In genomic region chr2:139911150-139911549, GRCh38 we compare ENCODE assay signal across 34 cellular contexts.
"Had no signal": no experiment of that assay in that cellular context is flagged by ENCODE, and none has a peak within 500 bp of the region (broad histone marks: within the 10 kb centered on the region; RNA-seq: fewer than 3 reads in every experiment).

No MANE protein-coding gene starts in this region.

- DNase-seq: activated B cell treated with CpG ODN at 0.5 μM for 24 hours; activated CD4-positive, alpha-beta memory T cell treated with anti-CD3 and anti-CD28 coated beads, Interleukin-2, amount 10 ng/mL, durations not matched to agents 7 days and 5 days; activated CD4-positive, alpha-beta T cell treated with anti-CD3 and anti-CD28 coated beads for 4 hours; activated CD4-positive, alpha-beta T cell treated with anti-CD3 and anti-CD28 coated beads, Interleukin-2, amount 10 ng/mL, durations not matched to agents 7 days and 5 days; activated CD4-positive, alpha-beta T cell treated with anti-CD3 and anti-CD28 coated beads, Interleukin-2, amount 50 U/mL, for 48 hours; activated CD4-positive, CD25-positive, alpha-beta regulatory T cell treated with anti-CD3 and anti-CD28 coated beads, Interleukin-2, amount 50 U/mL, for 72 hours; activated CD8-positive, alpha-beta memory T cell treated with anti-CD3 and anti-CD28 coated beads for 24 hours; activated CD8-positive, alpha-beta memory T cell treated with anti-CD3 and anti-CD28 coated beads, Interleukin-2, amount 10 ng/mL, durations not matched to agents 7 days and 5 days; activated CD8-positive, alpha-beta memory T cell treated with anti-CD3 and anti-CD28 coated beads, Interleukin-2, amount 50 U/mL, for 48 hours; activated CD8-positive, alpha-beta T cell treated with anti-CD3 and anti-CD28 coated beads, Interleukin-2, amount 10 ng/mL, durations not matched to agents 7 days and 5 days; activated effector memory CD4-positive, alpha-beta T cell treated with Interleukin-2 at 50 U/mL for 16 hours; activated gamma-delta T cell; activated naive CD4-positive, alpha-beta T cell treated with anti-CD3 and anti-CD28 coated beads, Interleukin-2, amount 10 ng/mL, durations not matched to agents 7 days and 5 days; activated naive CD4-positive, alpha-beta T cell treated with Interleukin-2 at 50 U/mL for 16 hours; activated naive CD8-positive, alpha-beta T cell treated with anti-CD3 and anti-CD28 coated beads, Interleukin-2, amount 10 ng/mL, durations not matched to agents 7 days and 5 days; activated naive CD8-positive, alpha-beta T cell treated with anti-CD3 and anti-CD28 coated beads, Interleukin-2, amount 50 U/mL, for 24 hours; activated T-cell treated with anti-CD3 and anti-CD28 coated beads, Interleukin-2, amount 50 U/mL, for 24 hours; activated T-cell treated with anti-CD3 and anti-CD28 coated beads, Interleukin-2, amount 50 U/mL, for 48 hours; amygdala; anterior cingulate cortex; cerebellar nuclear complex; T-helper 1 cell; T-helper 2 cell; T-helper 9 cell had no signal

- H3K27me3 ChIP-seq: ascending aorta, cardiac muscle cell had no signal

- H3K36me3 ChIP-seq: ascending aorta, cardiac muscle cell had no signal

- H3K27ac ChIP-seq: ascending aorta, cardiac muscle cell, VCaP had no signal

- H3K9me3 Mint-ChIP-seq: activated B cell treated with CpG ODN at 0.5 μM for 24 hours had no signal

- H3K9me3 ChIP-seq: ascending aorta had no signal

- H3K36me3 Mint-ChIP-seq: activated CD8-positive, alpha-beta memory T cell treated with anti-CD3 and anti-CD28 coated beads, Interleukin-2, amount 10 ng/mL, durations not matched to agents 7 days and 5 days; activated naive CD4-positive, alpha-beta T cell treated with anti-CD3 and anti-CD28 coated beads, Interleukin-2, amount 10 ng/mL, durations not matched to agents 7 days and 5 days; activated naive CD4-positive, alpha-beta T cell treated with anti-CD3 and anti-CD28 coated beads, Interleukin-2, amount 50 U/mL, for 24 hours; activated naive CD8-positive, alpha-beta T cell; activated naive CD8-positive, alpha-beta T cell treated with anti-CD3 and anti-CD28 coated beads, Interleukin-2, amount 10 ng/mL, durations not matched to agents 7 days and 5 days; brain had no signal

- H3K4me1 ChIP-seq: ascending aorta had no signal

- H3K4me1 Mint-ChIP-seq: activated B cell treated with CpG ODN at 0.5 μM for 24 hours; activated CD4-positive, alpha-beta memory T cell treated with anti-CD3 and anti-CD28 coated beads, Interleukin-2, amount 10 ng/mL, durations not matched to agents 7 days and 5 days; activated CD4-positive, alpha-beta T cell treated with anti-CD3 and anti-CD28 coated beads, Interleukin-2, amount 10 ng/mL, durations not matched to agents 7 days and 5 days; activated CD8-positive, alpha-beta memory T cell treated with anti-CD3 and anti-CD28 coated beads, Interleukin-2, amount 10 ng/mL, durations not matched to agents 7 days and 5 days; activated naive CD4-positive, alpha-beta T cell treated with anti-CD3 and anti-CD28 coated beads, Interleukin-2, amount 10 ng/mL, durations not matched to agents 7 days and 5 days; activated naive CD4-positive, alpha-beta T cell treated with anti-CD3 and anti-CD28 coated beads, Interleukin-2, amount 50 U/mL, for 24 hours; activated naive CD8-positive, alpha-beta T cell treated with anti-CD3 and anti-CD28 coated beads, Interleukin-2, amount 10 ng/mL, durations not matched to agents 7 days and 5 days; activated naive CD8-positive, alpha-beta T cell treated with anti-CD3 and anti-CD28 coated beads, Interleukin-2, amount 50 U/mL, for 24 hours; brain; central memory CD8-positive, alpha-beta T cell had no signal

- H3K4me3 ChIP-seq: ascending aorta, cardiac muscle cell had no signal

- H3K4me3 Mint-ChIP-seq: activated B cell treated with CpG ODN at 0.5 μM for 24 hours; activated CD4-positive, alpha-beta memory T cell treated with anti-CD3 and anti-CD28 coated beads, Interleukin-2, amount 10 ng/mL, durations not matched to agents 7 days and 5 days; activated CD4-positive, alpha-beta T cell treated with anti-CD3 and anti-CD28 coated beads, Interleukin-2, amount 10 ng/mL, durations not matched to agents 7 days and 5 days; activated CD8-positive, alpha-beta memory T cell treated with anti-CD3 and anti-CD28 coated beads, Interleukin-2, amount 10 ng/mL, durations not matched to agents 7 days and 5 days; activated CD8-positive, alpha-beta T cell treated with anti-CD3 and anti-CD28 coated beads, Interleukin-2, amount 10 ng/mL, durations not matched to agents 7 days and 5 days; activated naive CD4-positive, alpha-beta T cell treated with anti-CD3 and anti-CD28 coated beads, Interleukin-2, amount 10 ng/mL, durations not matched to agents 7 days and 5 days; activated naive CD4-positive, alpha-beta T cell treated with anti-CD3 and anti-CD28 coated beads, Interleukin-2, amount 50 U/mL, for 24 hours; activated naive CD8-positive, alpha-beta T cell; activated naive CD8-positive, alpha-beta T cell treated with anti-CD3 and anti-CD28 coated beads, Interleukin-2, amount 10 ng/mL, durations not matched to agents 7 days and 5 days; activated naive CD8-positive, alpha-beta T cell treated with anti-CD3 and anti-CD28 coated beads, Interleukin-2, amount 50 U/mL, for 24 hours; activated T-cell treated with anti-CD3 and anti-CD28 coated beads, Interleukin-2, amount 50 U/mL, for 24 hours; central memory CD8-positive, alpha-beta T cell; T-helper 1 cell treated with Interleukin-12 subunit alpha and Interleukin-12 subunit beta and Interleukin-4 antibody, amounts not matched to agents 30 μg/mL and 1 μg/mL, for 36 hours; T-helper 2 cell treated with Interferon-gamma antibody and Interleukin-4, amounts not matched to agents 5 μg/mL and 100 μg/mL, for 36 hours had no signal

- H3K27me3 Mint-ChIP-seq: activated B cell treated with CpG ODN at 0.5 μM for 24 hours; activated CD4-positive, alpha-beta memory T cell treated with anti-CD3 and anti-CD28 coated beads, Interleukin-2, amount 10 ng/mL, durations not matched to agents 7 days and 5 days; activated CD4-positive, alpha-beta T cell treated with anti-CD3 and anti-CD28 coated beads, Interleukin-2, amount 10 ng/mL, durations not matched to agents 7 days and 5 days; activated CD8-positive, alpha-beta memory T cell treated with anti-CD3 and anti-CD28 coated beads, Interleukin-2, amount 10 ng/mL, durations not matched to agents 7 days and 5 days; activated naive CD4-positive, alpha-beta T cell treated with anti-CD3 and anti-CD28 coated beads, Interleukin-2, amount 10 ng/mL, durations not matched to agents 7 days and 5 days; activated naive CD4-positive, alpha-beta T cell treated with anti-CD3 and anti-CD28 coated beads, Interleukin-2, amount 50 U/mL, for 24 hours; activated naive CD8-positive, alpha-beta T cell; activated naive CD8-positive, alpha-beta T cell treated with anti-CD3 and anti-CD28 coated beads, Interleukin-2, amount 10 ng/mL, durations not matched to agents 7 days and 5 days; activated naive CD8-positive, alpha-beta T cell treated with anti-CD3 and anti-CD28 coated beads, Interleukin-2, amount 50 U/mL, for 24 hours; activated T-cell treated with anti-CD3 and anti-CD28 coated beads, Interleukin-2, amount 50 U/mL, for 24 hours; brain; central memory CD8-positive, alpha-beta T cell had no signal

- ATAC-seq: activated CD8-positive, alpha-beta memory T cell treated with anti-CD3 and anti-CD28 coated beads, Interleukin-2, amount 10 ng/mL, durations not matched to agents 7 days and 5 days; activated CD8-positive, alpha-beta T cell treated with anti-CD3 and anti-CD28 coated beads, Interleukin-2, amount 10 ng/mL, durations not matched to agents 7 days and 5 days; activated naive CD8-positive, alpha-beta T cell treated with anti-CD3 and anti-CD28 coated beads, Interleukin-2, amount 50 U/mL, for 24 hours had no signal

- H3K27ac Mint-ChIP-seq: activated B cell treated with CpG ODN at 0.5 μM for 24 hours; activated CD4-positive, alpha-beta memory T cell treated with anti-CD3 and anti-CD28 coated beads, Interleukin-2, amount 10 ng/mL, durations not matched to agents 7 days and 5 days; activated CD4-positive, alpha-beta T cell treated with anti-CD3 and anti-CD28 coated beads, Interleukin-2, amount 10 ng/mL, durations not matched to agents 7 days and 5 days; activated CD8-positive, alpha-beta memory T cell treated with anti-CD3 and anti-CD28 coated beads, Interleukin-2, amount 10 ng/mL, durations not matched to agents 7 days and 5 days; activated CD8-positive, alpha-beta T cell treated with anti-CD3 and anti-CD28 coated beads, Interleukin-2, amount 10 ng/mL, durations not matched to agents 7 days and 5 days; activated naive CD4-positive, alpha-beta T cell treated with anti-CD3 and anti-CD28 coated beads, Interleukin-2, amount 10 ng/mL, durations not matched to agents 7 days and 5 days; activated naive CD4-positive, alpha-beta T cell treated with anti-CD3 and anti-CD28 coated beads, Interleukin-2, amount 50 U/mL, for 24 hours; activated naive CD8-positive, alpha-beta T cell; activated naive CD8-positive, alpha-beta T cell treated with anti-CD3 and anti-CD28 coated beads, Interleukin-2, amount 10 ng/mL, durations not matched to agents 7 days and 5 days; activated naive CD8-positive, alpha-beta T cell treated with anti-CD3 and anti-CD28 coated beads, Interleukin-2, amount 50 U/mL, for 24 hours; activated T-cell treated with anti-CD3 and anti-CD28 coated beads, Interleukin-2, amount 50 U/mL, for 24 hours; activated T-helper 2 cell treated with anti-CD3 and anti-CD28 coated beads, Interferon-gamma antibody, Interleukin-2, Interleukin-4, amounts not matched to agents 10 μg/mL and 5 μg/mL and 100 μg/mL, durations not matched to agents 14 hours and 24 hours and 36 hours; T-helper 1 cell treated with Interleukin-12 subunit alpha and Interleukin-12 subunit beta and Interleukin-4 antibody, amounts not matched to agents 30 μg/mL and 1 μg/mL, for 36 hours; T-helper 2 cell treated with Interferon-gamma antibody and Interleukin-4, amounts not matched to agents 5 μg/mL and 100 μg/mL, for 36 hours had no signal
